Comparison of ENCODE assay signal across 8 cellular contexts in genomic region chr2:28665978-28666377, GRCh38.
DNase-seq lines count a peak whose midpoint lies in the region; TF ChIP-seq lines count a peak whose summit lies in the region.
"Not testable (repeated sequence)": the region's sequence is repeated elsewhere in the genome, so short reads cannot be mapped to it uniquely, and the experiment has no call there.

No MANE protein-coding gene starts in this region.

- not testable (repeated sequence) for H3K4me3 ChIP-seq in HEK293 (ENCODE audit: low read depth, low read length); ascending aorta; esophagus muscularis mucosa; hepatocyte; sigmoid colon; tibial artery; vagina

- H3K27me3 ChIP-seq in ascending aorta, esophagus muscularis mucosa, hepatocyte, sigmoid colon, tibial artery, vagina: not testable (repeated sequence)

- H3K36me3 ChIP-seq in HEK293 (ENCODE audit: control insufficient read depth in 2 of 2, insufficient read depth in 1 of 2, low read length in 2 of 2); ascending aorta; esophagus muscularis mucosa; hepatocyte (replicated peaks; ENCODE audit: insufficient read depth, low read depth); sigmoid colon; tibial artery; vagina: not testable (repeated sequence)

- H3K79me2 ChIP-seq in hepatocyte: not testable (repeated sequence)

- 64% methylated on average over 3 of the region's 3 CpGs for WGBS in esophagus muscularis mucosa
- 90% methylated on average over 3 of the region's 3 CpGs for WGBS in hepatocyte (ENCODE audit: low lambda C conversion rate, missing lambda C conversion rate)
- WGBS in sigmoid colon, 2 donors: 64 to 80% methylated on average over 3 of the region's 3 CpGs

- TF ChIP-seq EP300 in esophagus muscularis mucosa (IDR thresholded peaks at IDR 0.05); sigmoid colon (IDR thresholded peaks at IDR 0.05): not testable (repeated sequence)

- H3K27ac Mint-ChIP-seq in nephron: peak overlapping the region; percentile 99

- not testable (repeated sequence) for H4K20me1 ChIP-seq in hepatocyte (ENCODE audit: insufficient read depth, poor library complexity, severe bottlenecking)

- H3K36me3 Mint-ChIP-seq in nephron (ENCODE audit: low read depth): not testable (repeated sequence)

- not testable (repeated sequence) for H2AFZ ChIP-seq in hepatocyte

- CTCF ChIA-PET in HEK293 (lab: Yijun Ruan, JAX): interaction anchor here (1.2 to 3.8 kb wide), 2 partner anchors 45 to 71 kb away, joined by 3 to 20 read pairs; no protein-coding TSS in a partner anchor

- not testable (repeated sequence) for H3K9me3 ChIP-seq in HEK293 (ENCODE audit: control insufficient read depth, insufficient read depth, low read depth, low read length); ascending aorta; esophagus muscularis mucosa; hepatocyte (ENCODE audit: low read depth); sigmoid colon; tibial artery; vagina

- intact Hi-C loops in ascending aorta (cut with DNase I): loop anchor here (2.0 kb wide), 1 partner anchor 51 kb away; no protein-coding TSS in a partner anchor
- intact Hi-C loops in esophagus muscularis mucosa (cut with DNase I): loop anchor here (1.0 kb wide), 1 partner anchor 84 kb away; no protein-coding TSS in a partner anchor
- intact Hi-C loops in sigmoid colon (cut with DNase I): loop anchor here (1.0 to 5.0 kb wide), 2 partner anchors 51 to 87 kb away; no protein-coding TSS in a partner anchor
- intact Hi-C loops in tibial artery (cut with DNase I; ENCODE audit: low total_unique reads): loop anchor here (2.0 to 5.0 kb wide), 2 partner anchors 41 to 87 kb away; no protein-coding TSS in a partner anchor
- intact Hi-C loops in vagina (cut with DNase I): loop anchor here (5.0 kb wide), 1 partner anchor 1894 kb away; no protein-coding TSS in a partner anchor

- peak overlapping the region in 1 of 3 experiments; percentile 5 for H3K4me3 Mint-ChIP-seq in nephron

- not testable (repeated sequence) for DNase-seq in ascending aorta (ENCODE audit: low spot score in 2 of 2); esophagus muscularis mucosa (ENCODE audit: extremely low spot score); hepatocyte (ENCODE audit: low spot score); sigmoid colon; tibial artery; vagina (ENCODE audit: extremely low spot score in 2 of 2)

- H3K27ac ChIP-seq in HEK293 (ENCODE audit: extremely low read depth, low read depth, low read length): not testable (repeated sequence)
- peak overlapping the region; percentile 91 to 94 for H3K27ac ChIP-seq in ascending aorta
- H3K27ac ChIP-seq in esophagus muscularis mucosa (replicated peaks in 1 of 4): peak overlapping the region; percentile 88 to 92 (median 90)
- peak overlapping the region; percentile 90 for H3K27ac ChIP-seq in hepatocyte
- H3K27ac ChIP-seq in sigmoid colon: peak overlapping the region; percentile 83 to 94 (median 90)
- peak overlapping the region; percentile 80 to 84 for H3K27ac ChIP-seq in tibial artery
- H3K27ac ChIP-seq in vagina: peak overlapping the region; percentile 86

- TF ChIP-seq POLR2A in esophagus muscularis mucosa (IDR thresholded peaks at IDR 0.05; ENCODE audit: low read depth); sigmoid colon (IDR thresholded peaks at IDR 0.05); vagina (IDR thresholded peaks at IDR 0.05): not testable (repeated sequence)

- H3K4me1 Mint-ChIP-seq in nephron: peaks cover 68% of the 10 kb centered on the region

- H3K27me3 Mint-ChIP-seq in nephron (ENCODE audit: low read depth): not testable (repeated sequence)

- not testable (repeated sequence) for H3K4me1 ChIP-seq in HEK293 (ENCODE audit: control insufficient read depth, insufficient read depth, low read length)
- H3K4me1 ChIP-seq in ascending aorta (peaks cover 9 to 45% of the 10 kb centered on the region in 2 donors), esophagus muscularis mucosa (peaks cover 43 to 73% (median 66%) of the 10 kb centered on the region in 4 donors), hepatocyte (ENCODE audit: insufficient read depth) (peaks cover 38% of the 10 kb centered on the region), sigmoid colon (peaks cover 0 to 62% (median 59%) of the 10 kb centered on the region in 4 donors), tibial artery (peaks cover 0 to 62% (median 48%) of the 10 kb centered on the region in 4 donors), vagina (peaks cover 49% of the 10 kb centered on the region)

- not testable (repeated sequence) for TF ChIP-seq CTCF in HEK293 (tag by site-specific recombination; IDR thresholded peaks at IDR 0.05); ascending aorta (IDR thresholded peaks at IDR 0.05); esophagus muscularis mucosa (IDR thresholded peaks at IDR 0.05); hepatocyte (IDR thresholded peaks at IDR 0.05; ENCODE audit: poor library complexity); nephron (IDR thresholded peaks at IDR 0.05; ENCODE audit: unreplicated experiment in 3 of 3); sigmoid colon (IDR thresholded peaks at IDR 0.05); tibial artery (IDR thresholded peaks at IDR 0.05); vagina (IDR thresholded peaks at IDR 0.05)

- not testable (repeated sequence) for H3K4me2 ChIP-seq in hepatocyte

- POLR2A ChIA-PET in HEK293 (lab: Yijun Ruan, JAX): not testable (repeated sequence)

- H3K9me3 Mint-ChIP-seq in nephron: not testable (repeated sequence)

- H3K9me2 ChIP-seq in hepatocyte (replicated peaks; ENCODE audit: insufficient read depth): not testable (repeated sequence)

TF ChIP-seq in HEK293, 187 proteins besides CTCF, POLR2A, EP300 and RAD21:
- peak; percentile 70 for TF ChIP-seq ZNF146 (tag by site-specific recombination; IDR thresholded peaks at IDR 0.05)
